Comparison of ENCODE assay signal across 8 cellular contexts in genomic region chr1:51728611-51729155, GRCh38.
DNase-seq lines count a peak whose midpoint lies in the region; ATAC-seq and TF ChIP-seq lines count a peak whose summit lies in the region.

No MANE protein-coding gene starts in this region.

- H3K4me1 ChIP-seq in GM23338 (ENCODE audit: insufficient read depth) (peaks cover 23% of the 10 kb centered on the region), esophagus squamous epithelium (peaks cover 14 to 55% (median 17%) of the 10 kb centered on the region in 3 donors)

- H3K4me3 Mint-ChIP-seq in GM23338: peak overlapping the region; percentile 80

- H3K9me3 ChIP-seq in esophagus squamous epithelium: no peaks in the 10 kb centered on the region

- H3K27me3 Mint-ChIP-seq in GM23338 (ENCODE audit: insufficient read depth, low read depth, poor library complexity): peaks cover 5% of the 10 kb centered on the region

- 40 to 45% methylated on average over 12 of the region's 12 CpGs for WGBS in esophagus squamous epithelium, 2 donors

- DNase-seq in GM23338 (ENCODE audit: low spot score) (peak; percentile 13), RWPE1 (ENCODE audit: low spot score) (peak; percentile 8), esophagus squamous epithelium (lab: John Stamatoyannopoulos, UW) (no peak), retinal pigment epithelial cell (ENCODE audit: low read depth) (no peak), Ammon's horn (ENCODE audit: low spot score) (no peak)
- DNase-seq in stimulated activated naive CD4-positive, alpha-beta T cell (lab: John Stamatoyannopoulos, UW): no peak
- no peak for DNase-seq in activated CD4-positive, alpha-beta T cell treated with anti-CD3 and anti-CD28 coated beads, Interleukin-2, amount 50 U/mL, for 48 hours

- H3K4me1 Mint-ChIP-seq in GM23338: peaks cover 28% of the 10 kb centered on the region

- peaks cover 38% of the 10 kb centered on the region for H3K79me2 ChIP-seq in GM23338 (replicated peaks; ENCODE audit: insufficient read depth)

- no peaks in the 10 kb centered on the region for H3K9me2 ChIP-seq in GM23338 (ENCODE audit: insufficient read depth)

- TF ChIP-seq CTCF in GM23338 (conservative IDR thresholded peaks at IDR 0.05; ENCODE audit: low read depth in 2 of 2) (no peak), RWPE1 (conservative IDR thresholded peaks at IDR 0.05; ENCODE audit: low read depth) (no peak), esophagus squamous epithelium (IDR thresholded peaks at IDR 0.05) (no peak), retinal pigment epithelial cell (conservative IDR thresholded peaks at IDR 0.05; ENCODE audit: low read depth, low read length) (no peak)

- H4K20me1 ChIP-seq in GM23338 (replicated peaks; ENCODE audit: insufficient read depth): no peaks in the 10 kb centered on the region

- H3K27ac ChIP-seq in GM23338 (ENCODE audit: low read depth) (no peak overlapping the region), RWPE1 (peak overlapping the region; percentile 80), esophagus squamous epithelium (peak overlapping the region in 2 of 4 donors; percentile 24 to 81)

- TF ChIP-seq POLR2A in esophagus squamous epithelium (IDR thresholded peaks at IDR 0.05): no peak

- H3K27ac Mint-ChIP-seq in GM23338: peak overlapping the region; percentile 72; the same call in 1 of the 2 replicates

- CTCF ChIA-PET in RWPE1 (lab: Yijun Ruan, JAX): no interaction called here

- H3K36me3 ChIP-seq in GM23338 (ENCODE audit: insufficient read depth) (no peaks in the 10 kb centered on the region), esophagus squamous epithelium (no peaks in the 10 kb centered on the region)

- H2AFZ ChIP-seq in GM23338: peak overlapping the region; percentile 99

- H3K4me2 ChIP-seq in GM23338: peak overlapping the region; percentile 96

- no peaks in the 10 kb centered on the region for H3K36me3 Mint-ChIP-seq in GM23338 (ENCODE audit: low read depth)

- intact Hi-C loops in esophagus squamous epithelium (cut with DNase I): no loop called here

- H3K4me3 ChIP-seq in GM23338: peak overlapping the region; percentile 75
- peak overlapping the region; percentile 59 to 73 (median 66) for H3K4me3 ChIP-seq in esophagus squamous epithelium
- H3K4me3 ChIP-seq in retinal pigment epithelial cell (ENCODE audit: low read length): peak overlapping the region; percentile 85

- H3K27me3 ChIP-seq in GM23338 (ENCODE audit: insufficient read depth) (no peaks in the 10 kb centered on the region), esophagus squamous epithelium (no peaks in the 10 kb centered on the region)

- ATAC-seq in GM23338: peak; percentile 17
- ATAC-seq in esophagus mucosa: no peak

- no peaks in the 10 kb centered on the region for H3K9me3 Mint-ChIP-seq in GM23338

- no peaks in the 10 kb centered on the region for H3F3A ChIP-seq in GM23338 (replicated peaks; ENCODE audit: low read depth)

- POLR2A ChIA-PET in RWPE1 (lab: Yijun Ruan, JAX; ENCODE audit: low non-redundant PET): no interaction called here

TF ChIP-seq in GM23338, 12 proteins besides CTCF, POLR2A, EP300 and RAD21:
- no peak for TF ChIP-seq NANOG (IDR thresholded peaks at IDR 0.05; ENCODE audit: borderline replicate concordance)
- TF ChIP-seq POLR2AphosphoS5 (IDR thresholded peaks at IDR 0.05; ENCODE audit: low read depth): no peak
- no peak for TF ChIP-seq EZH2 (IDR thresholded peaks at IDR 0.05; ENCODE audit: low read depth, unreplicated experiment)

Comparison
In these comparisons a context has a peak if more than half of its experiments do, and no peak if none do; other contexts are left out.
1. DNase-seq: peak in GM23338 (single experiment) and RWPE1 (single experiment); none in esophagus squamous epithelium (single experiment), retinal pigment epithelial cell (single experiment), stimulated activated naive CD4-positive, alpha-beta T cell (0 of 6), Ammon's horn (single experiment) and activated CD4-positive, alpha-beta T cell treated with anti-CD3 and anti-CD28 coated beads, Interleukin-2, amount 50 U/mL, for 48 hours (0 of 2).
2. Peak in every context shown above with its lines, with median percentiles within 50 percentile points of each other: H3K4me3 ChIP-seq.